In the genomic region with DNA sequence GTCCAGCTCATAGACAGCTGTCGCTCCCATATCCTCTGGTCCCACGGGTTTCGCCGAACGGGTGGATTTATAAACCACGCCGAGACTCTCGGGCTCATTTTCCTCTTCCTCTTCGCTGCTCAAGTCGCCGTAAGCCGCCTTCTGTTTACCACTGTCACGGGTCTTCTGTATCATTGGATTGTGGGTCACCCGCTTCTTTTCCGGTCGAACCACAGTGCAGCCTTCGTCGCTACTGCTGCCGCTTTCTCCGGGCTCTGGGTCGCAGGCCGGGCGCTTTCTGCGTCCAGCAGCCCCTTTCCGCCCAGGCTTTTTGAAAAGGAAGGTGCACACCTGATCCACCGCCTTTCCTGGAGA, we compare ENCODE assay signal across 7 cellular contexts. TPM values are rescaled to one million over a fixed set of nuclear protein-coding genes. Genes with fewer than 3 reads are reported as not detected.
A peak's percentile ranks its signal among the peaks of the same experiment; 100 is the strongest.
DNase-seq lines count a peak whose midpoint lies in the region; ATAC-seq and TF ChIP-seq lines count a peak whose summit lies in the region.

No MANE protein-coding gene starts in this region.

- no peaks in the 10 kb centered on the region for H3K4me1 ChIP-seq in Peyer's patch
- no peaks in the 10 kb centered on the region for H3K4me1 ChIP-seq in endocrine pancreas (ENCODE audit: control insufficient read depth, insufficient read depth, low read length)

- H3K4me3 Mint-ChIP-seq in naive thymus-derived CD8-positive, alpha-beta T cell = peak overlapping the region; percentile 94 to 100 (median 98)

- ATAC-seq in GM18907 (IDR thresholded peaks at IDR 0.05; ENCODE audit: unreplicated experiment) = peak; percentile 40
- peak; percentile 41 for ATAC-seq in HG02642 (IDR thresholded peaks at IDR 0.05; ENCODE audit: poor library complexity, unreplicated experiment)
- peak; percentile 35 to 43 for ATAC-seq in naive thymus-derived CD8-positive, alpha-beta T cell

- H3K27me3 Mint-ChIP-seq in naive thymus-derived CD8-positive, alpha-beta T cell = no peaks in the 10 kb centered on the region

- peaks cover 0 to 6% (median 0%) of the 10 kb centered on the region in 9 donors for H3K9me3 Mint-ChIP-seq in naive thymus-derived CD8-positive, alpha-beta T cell

- H3K27ac Mint-ChIP-seq in naive thymus-derived CD8-positive, alpha-beta T cell = peak overlapping the region; percentile 95 to 100 (median 99)

- DNase-seq in Peyer's patch (peak in 2 of 3 donors; percentile 57 to 74), posterior vena cava (ENCODE audit: low spot score) (no peak), D341Med (ENCODE audit: low spot score) (no peak)
- DNase-seq in naive thymus-derived CD8-positive, alpha-beta T cell = peak in 1 of 10 donors; percentile 73

- peak overlapping the region; percentile 90 for H3K9ac ChIP-seq in endocrine pancreas (ENCODE audit: control insufficient read depth, insufficient read depth, low read length)

- peak overlapping the region; percentile 88 to 96 (median 93) for H3K27ac ChIP-seq in Peyer's patch

- peaks cover 0 to 16% (median 0%) of the 10 kb centered on the region in 3 donors for H3K36me3 Mint-ChIP-seq in naive thymus-derived CD8-positive, alpha-beta T cell

- TF ChIP-seq POLR2A in Peyer's patch (IDR thresholded peaks at IDR 0.05) = no peak

- no peaks in the 10 kb centered on the region for H3K27me3 ChIP-seq in Peyer's patch
- no peaks in the 10 kb centered on the region for H3K27me3 ChIP-seq in endocrine pancreas (ENCODE audit: control insufficient read depth, insufficient read depth, low read length)

- POLR2A ChIA-PET in naive thymus-derived CD8-positive, alpha-beta T cell (lab: Charles Lee) = interaction anchor here (1.0 to 3.4 kb wide), 10 partner anchors 10 to 380 kb away, joined by 3 to 37 read pairs (median 6); a partner anchor contains a TSS

- H3K4me1 Mint-ChIP-seq in naive thymus-derived CD8-positive, alpha-beta T cell = peaks cover 5 to 39% (median 22%) of the 10 kb centered on the region in 4 donors

- H3K4me3 ChIP-seq in Peyer's patch = peak overlapping the region; percentile 55 to 71 (median 68)
- peak overlapping the region; percentile 77 for H3K4me3 ChIP-seq in endocrine pancreas (ENCODE audit: control insufficient read depth, insufficient read depth, low read length)

- TF ChIP-seq CTCF in Peyer's patch (IDR thresholded peaks at IDR 0.05) = no peak

- H3K36me3 ChIP-seq in Peyer's patch = no peaks in the 10 kb centered on the region
- H3K36me3 ChIP-seq in endocrine pancreas (ENCODE audit: control insufficient read depth, insufficient read depth, low read length) = no peaks in the 10 kb centered on the region

- H3K9me3 ChIP-seq in Peyer's patch (no peaks in the 10 kb centered on the region), endocrine pancreas (ENCODE audit: control insufficient read depth, low read length) (no peaks in the 10 kb centered on the region)

- intact Hi-C loops in posterior vena cava (cut with DNase I) = loop anchor here in 1 of 2 donors (5.0 kb wide), 1 partner anchor 899 kb away; a partner anchor contains a TSS

RNA-seq across cellular contexts. Expression of a gene that starts 0.3 kb away (rescaled TPM):
- total RNA-seq in Peyer's patch (10 to 100 TPM; 11.6 to 16.6 (median 15.6) TPM), posterior vena cava (10 to 100 TPM in 1 of 2 donors, 1 to 10 TPM in 1; 8.2 to 10.2 TPM)
- 10 to 100 TPM; 40.6 to 41.4 TPM for total RNA-seq in naive thymus-derived CD8-positive, alpha-beta T cell
- polyA plus RNA-seq in naive thymus-derived CD8-positive, alpha-beta T cell = 10 to 100 TPM; 48.8 to 69.5 (median 51.3) TPM

RNA-seq across cellular contexts. Expression of a gene that starts 0.4 kb away (rescaled TPM):
- total RNA-seq in Peyer's patch (100 to 1,000 TPM in 1 of 4 donors, 10 to 100 TPM in 3; 58.1 to 109 (median 68.7) TPM), posterior vena cava (10 to 100 TPM; 65.9 to 74.7 TPM)
- total RNA-seq in naive thymus-derived CD8-positive, alpha-beta T cell = 10 to 100 TPM; 52.6 to 54.9 TPM
- polyA plus RNA-seq in naive thymus-derived CD8-positive, alpha-beta T cell = 100 to 1,000 TPM; 277 to 382 (median 308) TPM

RNA-seq across cellular contexts. Expression of a gene that starts 18.5 kb away (rescaled TPM):
- total RNA-seq in Peyer's patch (10 to 100 TPM in 2 of 4 donors, 1 to 10 TPM in 2; 5.3 to 28.9 (median 8.8) TPM), posterior vena cava (1 to 10 TPM; 5.4 to 6.8 TPM)
- 10 to 100 TPM; 14.0 to 16.8 TPM for total RNA-seq in naive thymus-derived CD8-positive, alpha-beta T cell
- polyA plus RNA-seq in naive thymus-derived CD8-positive, alpha-beta T cell = 10 to 100 TPM in 1 of 3 donors, 1 to 10 TPM in 2; 8.6 to 11.0 (median 9.2) TPM

RNA-seq across cellular contexts. Expression of a gene that starts 24.5 kb away (rescaled TPM):
- total RNA-seq in Peyer's patch (not detected), posterior vena cava (not detected)
- total RNA-seq in naive thymus-derived CD8-positive, alpha-beta T cell = not detected
- not detected for polyA plus RNA-seq in naive thymus-derived CD8-positive, alpha-beta T cell

Comparison
In these comparisons a context has a peak if more than half of its experiments do, and no peak if none do; other contexts are left out.
1. DNase-seq: peak in Peyer's patch (2 of 3); none in posterior vena cava (single experiment) and D341Med (single experiment).
2. Peak in every context shown above with its lines, with median percentiles within 50 percentile points of each other: ATAC-seq.